ENCODE assay signal across 8 cellular contexts in genomic region chr9:126965541-126966428, GRCh38. TPM values are rescaled to one million over a fixed set of nuclear protein-coding genes. Genes with fewer than 3 reads are reported as not detected.
A peak's percentile ranks its signal among the peaks of the same experiment; 100 is the strongest.
DNase-seq lines count a peak whose midpoint lies in the region; ATAC-seq and TF ChIP-seq lines count a peak whose summit lies in the region.

No MANE protein-coding gene starts in this region.

- H3K27ac ChIP-seq in left ventricle myocardium inferior (replicated peaks) (peak overlapping the region; percentile 77), sigmoid colon (no peak overlapping the region)

- no peaks in the 10 kb centered on the region for H3K9me3 ChIP-seq in left ventricle myocardium inferior (replicated peaks)
- H3K9me3 ChIP-seq in sigmoid colon, result no peaks in the 10 kb centered on the region

- no peak for TF ChIP-seq EP300 in sigmoid colon (IDR thresholded peaks at IDR 0.05)

- H3K27ac Mint-ChIP-seq in activated naive CD8-positive, alpha-beta T cell treated with anti-CD3 and anti-CD28 coated beads, Interleukin-2, amount 10 ng/mL, durations not matched to agents 7 days and 5 days, result no peak overlapping the region

- no peak overlapping the region for H3K4me3 ChIP-seq in left ventricle myocardium inferior
- no peak overlapping the region for H3K4me3 ChIP-seq in sigmoid colon

- DNase-seq in COLO668 (lab: John Stamatoyannopoulos, UW; ENCODE audit: unreplicated experiment), result peak; percentile 32
- DNase-seq in HT1080 (ENCODE audit: low read depth), result peak; percentile 75
- peak; percentile 18 to 55 for DNase-seq in SHP77 (lab: John Stamatoyannopoulos, UW)
- DNase-seq in activated naive CD8-positive, alpha-beta T cell treated with anti-CD3 and anti-CD28 coated beads, Interleukin-2, amount 10 ng/mL, durations not matched to agents 7 days and 5 days, result no peak
- peak; percentile 47 for DNase-seq in left ventricle myocardium inferior
- peak; percentile 74 for DNase-seq in sigmoid colon
- no peak for DNase-seq in NCI-H187 treated with DMSO at 0.1 percent for 48 hours (lab: John Stamatoyannopoulos, UW)

- H3K9me3 Mint-ChIP-seq in activated naive CD8-positive, alpha-beta T cell treated with anti-CD3 and anti-CD28 coated beads, Interleukin-2, amount 10 ng/mL, durations not matched to agents 7 days and 5 days, result no peaks in the 10 kb centered on the region

- H3K4me1 Mint-ChIP-seq in activated naive CD8-positive, alpha-beta T cell treated with anti-CD3 and anti-CD28 coated beads, Interleukin-2, amount 10 ng/mL, durations not matched to agents 7 days and 5 days, result no peaks in the 10 kb centered on the region

- 90 to 91% methylated on average over 12 of the region's 12 CpGs for WGBS in sigmoid colon, 2 donors

- intact Hi-C loops in left ventricle myocardium inferior (cut with micrococcal nuclease), result no loop called here
- intact Hi-C loops in sigmoid colon (cut with DNase I), result no loop called here

- TF ChIP-seq POLR2A in sigmoid colon (IDR thresholded peaks at IDR 0.05), result no peak

- no peaks in the 10 kb centered on the region for H3K36me3 Mint-ChIP-seq in activated naive CD8-positive, alpha-beta T cell treated with anti-CD3 and anti-CD28 coated beads, Interleukin-2, amount 10 ng/mL, durations not matched to agents 7 days and 5 days

- peak; percentile 52 for ATAC-seq in activated naive CD8-positive, alpha-beta T cell treated with anti-CD3 and anti-CD28 coated beads, Interleukin-2, amount 10 ng/mL, durations not matched to agents 7 days and 5 days (ENCODE audit: low read depth)
- ATAC-seq in GM21526 (IDR thresholded peaks at IDR 0.05; ENCODE audit: low FRiP score, unreplicated experiment), result no peak

- H3K36me3 ChIP-seq in left ventricle myocardium inferior (no peaks in the 10 kb centered on the region), sigmoid colon (peaks cover 0 to 3% (median 0%) of the 10 kb centered on the region in 4 donors)

- no peak overlapping the region for H3K4me3 Mint-ChIP-seq in activated naive CD8-positive, alpha-beta T cell treated with anti-CD3 and anti-CD28 coated beads, Interleukin-2, amount 10 ng/mL, durations not matched to agents 7 days and 5 days

- H3K27me3 ChIP-seq in left ventricle myocardium inferior (ENCODE audit: low read depth) (no peaks in the 10 kb centered on the region), sigmoid colon (no peaks in the 10 kb centered on the region)

- POLR2A ChIA-PET in activated naive CD8-positive, alpha-beta T cell treated with anti-CD3 and anti-CD28 coated beads, Interleukin-2, amount 10 ng/mL, durations not matched to agents 7 days and 5 days (lab: Charles Lee), result no interaction called here

- TF ChIP-seq CTCF in left ventricle myocardium inferior (IDR thresholded peaks at IDR 0.05; ENCODE audit: borderline replicate concordance) (peak; percentile 82), sigmoid colon (IDR thresholded peaks at IDR 0.05) (peak; percentile 33 to 74 (median 61))

- peaks cover 21% of the 10 kb centered on the region for H3K27me3 Mint-ChIP-seq in activated naive CD8-positive, alpha-beta T cell treated with anti-CD3 and anti-CD28 coated beads, Interleukin-2, amount 10 ng/mL, durations not matched to agents 7 days and 5 days

- peaks cover 38% of the 10 kb centered on the region for H3K4me1 ChIP-seq in left ventricle myocardium inferior
- H3K4me1 ChIP-seq in sigmoid colon, result no peaks in the 10 kb centered on the region

RNA-seq across cellular contexts. Expression of gene RALGPS1, which starts 51.2 kb away (rescaled TPM):
- 0.42 and 2.4 TPM in 2 replicates for total RNA-seq in HT1080 (2014; rRNA removed; shearing (Covaris generic))
- 0.98 and 1.0 TPM in 2 replicates for polyA plus RNA-seq in HT1080 (2015; cell fraction: cytosol; rRNA removed)
- 0.57 and 1.4 TPM in 2 replicates for polyA plus RNA-seq in HT1080 (2015; cell fraction: nucleus; rRNA removed)
- 1 to 10 TPM; 4.8 to 5.1 TPM for total RNA-seq in activated naive CD8-positive, alpha-beta T cell treated with anti-CD3 and anti-CD28 coated beads, Interleukin-2, amount 10 ng/mL, durations not matched to agents 7 days and 5 days
- total RNA-seq in left ventricle myocardium inferior, result 18.9 TPM
- 10 to 100 TPM; 11.4 to 18.6 (median 14.3) TPM for total RNA-seq in sigmoid colon
- 10 to 100 TPM in 1 of 3 donors, 1 to 10 TPM in 2; 6.6 to 11.0 (median 9.0) TPM for polyA plus RNA-seq in sigmoid colon

Comparison
In these comparisons a context has a peak if more than half of its experiments do, and no peak if none do; other contexts are left out.
1. DNase-seq: peak in COLO668 (single experiment), HT1080 (single experiment), SHP77 (2 of 2), left ventricle myocardium inferior (single experiment) and sigmoid colon (single experiment); none in activated naive CD8-positive, alpha-beta T cell treated with anti-CD3 and anti-CD28 coated beads, Interleukin-2, amount 10 ng/mL, durations not matched to agents 7 days and 5 days (single experiment) and NCI-H187 treated with DMSO at 0.1 percent for 48 hours (single experiment).